3 cellular contexts compared by ENCODE assay signal in genomic region chr15:49044002-49044401, GRCh38.
TF ChIP-seq lines count a peak whose summit lies in the region.

No MANE protein-coding gene starts in this region.

TF ChIP-seq in A549, 52 proteins besides CTCF, POLR2A, EP300 and RAD21:
- TF ChIP-seq NPAS2 (CRISPR knock-in tag; IDR thresholded peaks at IDR 0.05; ENCODE audit: borderline replicate concordance): no peak
- no peak for TF ChIP-seq NFE2L2 (conservative IDR thresholded peaks at IDR 0.05; ENCODE audit: low read length)
- TF ChIP-seq ZSCAN20 (CRISPR knock-in tag; IDR thresholded peaks at IDR 0.05): no peak
- TF ChIP-seq RCOR1 (IDR thresholded peaks at IDR 0.05; ENCODE audit: low read depth, low read length): no peak
- TF ChIP-seq HDAC2 (IDR thresholded peaks at IDR 0.05): no peak
- no peak for TF ChIP-seq FOXS1 (CRISPR knock-in tag; IDR thresholded peaks at IDR 0.05)
- TF ChIP-seq ZC3H11A (IDR thresholded peaks at IDR 0.05): no peak
- TF ChIP-seq EHMT2 (IDR thresholded peaks at IDR 0.05; ENCODE audit: low read depth): no peak
- TF ChIP-seq CBX8 (IDR thresholded peaks at IDR 0.05): no peak
- TF ChIP-seq ESRRA (IDR thresholded peaks at IDR 0.05; ENCODE audit: borderline replicate concordance, low read length): no peak
TF ChIP-seq in A549: peak in this region for 0.

TF ChIP-seq in GM23338, 12 proteins besides CTCF, POLR2A, EP300 and RAD21:
- TF ChIP-seq NANOG (IDR thresholded peaks at IDR 0.05; ENCODE audit: borderline replicate concordance) (no peak), EZH2phosphoT487 (IDR thresholded peaks at IDR 0.05; ENCODE audit: unreplicated experiment) (no peak)

TF ChIP-seq in K562, 482 proteins besides CTCF, POLR2A, EP300 and RAD21:
- TF ChIP-seq DNMT1 (IDR thresholded peaks at IDR 0.05) (no peak), STAT6 (CRISPR knock-in tag; IDR thresholded peaks at IDR 0.05) (no peak), ZNF395 (CRISPR knock-in tag; IDR thresholded peaks at IDR 0.05) (no peak), MNT (conservative IDR thresholded peaks at IDR 0.05) (no peak)
